In the genomic region with DNA sequence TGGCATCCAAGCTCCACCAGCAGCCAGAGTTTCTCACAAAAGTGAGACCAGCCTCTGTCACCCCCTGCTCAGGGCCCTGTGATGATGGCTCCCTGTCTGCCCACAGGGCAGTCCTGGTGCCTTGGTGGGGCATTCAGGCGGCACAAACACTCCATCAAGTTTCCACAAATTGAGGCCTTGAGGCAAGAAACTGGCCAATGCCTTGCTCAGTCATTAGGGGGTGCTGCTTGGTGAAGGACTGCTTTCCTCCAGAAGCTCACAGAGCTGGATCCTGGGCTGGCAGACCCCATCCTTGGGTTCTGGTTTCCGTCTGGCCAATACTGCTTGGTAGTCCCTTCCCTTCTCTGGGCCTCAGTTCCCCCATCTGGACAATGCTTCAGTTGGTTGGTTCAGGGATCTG, we compare ENCODE assay signal across 2 cellular contexts.
TF ChIP-seq lines count a peak whose summit lies in the region.

No MANE protein-coding gene starts in this region.

TF ChIP-seq in HCT116, 20 proteins besides CTCF, POLR2A, EP300 and RAD21:
- TF ChIP-seq POLR2AphosphoS5 (IDR thresholded peaks at IDR 0.05; ENCODE audit: low read depth, low read length) (no peak), FOSL1 (IDR thresholded peaks at IDR 0.05; ENCODE audit: low read depth) (no peak), TCF7L2 (IDR thresholded peaks at IDR 0.05; ENCODE audit: borderline replicate concordance, extremely low read depth, insufficient read depth, insufficient read length) (no peak), EGR1 (IDR thresholded peaks at IDR 0.05; ENCODE audit: low read depth) (no peak), JUND (IDR thresholded peaks at IDR 0.05) (no peak), SP1 (IDR thresholded peaks at IDR 0.05; ENCODE audit: low read depth) (no peak), ZNF274 (IDR thresholded peaks at IDR 0.05; ENCODE audit: low read depth, low read length) (no peak), EZH2 (IDR thresholded peaks at IDR 0.05) (no peak), CBX3 (IDR thresholded peaks at IDR 0.05; ENCODE audit: low read depth) (no peak), SRF (IDR thresholded peaks at IDR 0.05; ENCODE audit: low read depth) (no peak), ATF3 (IDR thresholded peaks at IDR 0.05) (no peak), SIN3A (IDR thresholded peaks at IDR 0.05; ENCODE audit: low read depth) (no peak)
- TF ChIP-seq, protein P1, sequence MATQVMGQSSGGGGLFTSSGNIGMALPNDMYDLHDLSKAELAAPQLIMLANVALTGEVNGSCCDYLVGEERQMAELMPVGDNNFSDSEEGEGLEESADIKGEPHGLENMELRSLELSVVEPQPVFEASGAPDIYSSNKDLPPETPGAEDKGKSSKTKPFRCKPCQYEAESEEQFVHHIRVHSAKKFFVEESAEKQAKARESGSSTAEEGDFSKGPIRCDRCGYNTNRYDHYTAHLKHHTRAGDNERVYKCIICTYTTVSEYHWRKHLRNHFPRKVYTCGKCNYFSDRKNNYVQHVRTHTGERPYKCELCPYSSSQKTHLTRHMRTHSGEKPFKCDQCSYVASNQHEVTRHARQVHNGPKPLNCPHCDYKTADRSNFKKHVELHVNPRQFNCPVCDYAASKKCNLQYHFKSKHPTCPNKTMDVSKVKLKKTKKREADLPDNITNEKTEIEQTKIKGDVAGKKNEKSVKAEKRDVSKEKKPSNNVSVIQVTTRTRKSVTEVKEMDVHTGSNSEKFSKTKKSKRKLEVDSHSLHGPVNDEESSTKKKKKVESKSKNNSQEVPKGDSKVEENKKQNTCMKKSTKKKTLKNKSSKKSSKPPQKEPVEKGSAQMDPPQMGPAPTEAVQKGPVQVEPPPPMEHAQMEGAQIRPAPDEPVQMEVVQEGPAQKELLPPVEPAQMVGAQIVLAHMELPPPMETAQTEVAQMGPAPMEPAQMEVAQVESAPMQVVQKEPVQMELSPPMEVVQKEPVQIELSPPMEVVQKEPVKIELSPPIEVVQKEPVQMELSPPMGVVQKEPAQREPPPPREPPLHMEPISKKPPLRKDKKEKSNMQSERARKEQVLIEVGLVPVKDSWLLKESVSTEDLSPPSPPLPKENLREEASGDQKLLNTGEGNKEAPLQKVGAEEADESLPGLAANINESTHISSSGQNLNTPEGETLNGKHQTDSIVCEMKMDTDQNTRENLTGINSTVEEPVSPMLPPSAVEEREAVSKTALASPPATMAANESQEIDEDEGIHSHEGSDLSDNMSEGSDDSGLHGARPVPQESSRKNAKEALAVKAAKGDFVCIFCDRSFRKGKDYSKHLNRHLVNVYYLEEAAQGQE (IDR thresholded peaks at IDR 0.05; ENCODE audit: low read depth): no peak

TF ChIP-seq in GM12878, 131 proteins besides CTCF, POLR2A, EP300 and RAD21:
- TF ChIP-seq STAT3 (IDR thresholded peaks at IDR 0.05; ENCODE audit: low read depth, low read length) (no peak), TCF3 (IDR thresholded peaks at IDR 0.05; ENCODE audit: borderline replicate concordance, insufficient read depth, low read depth, low read length) (no peak), CHD1 (IDR thresholded peaks at IDR 0.05; ENCODE audit: low read depth, low read length) (no peak), RCOR1 (conservative IDR thresholded peaks at IDR 0.05; ENCODE audit: low read depth, low read length) (no peak)
